ENCODE assay signal across 8 cellular contexts in genomic region chr6:33424855-33425667, GRCh38. TPM values are rescaled to one million over a fixed set of nuclear protein-coding genes. Genes with fewer than 3 reads are reported as not detected.
A peak's percentile ranks its signal among the peaks of the same experiment; 100 is the strongest.
DNase-seq lines count a peak whose midpoint lies in the region; ATAC-seq, FAIRE-seq and TF ChIP-seq lines count a peak whose summit lies in the region.
"Had no signal": no experiment of that assay in that cellular context is flagged by ENCODE, and none has a peak within 500 bp of the region (broad histone marks: within the 10 kb centered on the region; RNA-seq: fewer than 3 reads in every experiment).

No MANE protein-coding gene starts in this region.

- H3K4me3 ChIP-seq in HUES6 (ENCODE audit: low read depth, low read length): peak overlapping the region; percentile 68
- peak overlapping the region; percentile 54 to 84 (median 67) for H3K4me3 ChIP-seq in keratinocyte (ENCODE audit: control insufficient read depth in 2 of 3, extremely low read depth in 1 of 3, insufficient read depth in 2 of 3, low read depth in 1 of 3, low read length in 3 of 3)
- H3K4me3 ChIP-seq in suprapubic skin: peak overlapping the region; percentile 68

- H3K4me3 Mint-ChIP-seq in activated naive CD8-positive, alpha-beta T cell treated with anti-CD3 and anti-CD28 coated beads, Interleukin-2, amount 50 U/mL, for 24 hours: peak overlapping the region; percentile 87

- peaks cover 4% of the 10 kb centered on the region for H3K79me2 ChIP-seq in keratinocyte (ENCODE audit: control insufficient read depth, insufficient read depth, low read length)

- no peak for TF ChIP-seq POLR2A in suprapubic skin (IDR thresholded peaks at IDR 0.05)

- H3K27ac Mint-ChIP-seq in activated naive CD8-positive, alpha-beta T cell treated with anti-CD3 and anti-CD28 coated beads, Interleukin-2, amount 50 U/mL, for 24 hours: peak overlapping the region; percentile 92

- 15% methylated on average over 12 of the region's 12 CpGs for WGBS in suprapubic skin

- H3K4me2 ChIP-seq in keratinocyte (ENCODE audit: control insufficient read depth, extremely low read depth, insufficient read depth, low read depth, low read length): peak overlapping the region; percentile 96

- H4K20me1 ChIP-seq in keratinocyte (ENCODE audit: control insufficient read depth, extremely low read depth, insufficient read depth, low read length): no peaks in the 10 kb centered on the region

- TF ChIP-seq EP300 in suprapubic skin (IDR thresholded peaks at IDR 0.05): no peak

- peaks cover 57% of the 10 kb centered on the region for H3K4me1 Mint-ChIP-seq in activated naive CD8-positive, alpha-beta T cell treated with anti-CD3 and anti-CD28 coated beads, Interleukin-2, amount 50 U/mL, for 24 hours

- H3K27ac ChIP-seq in HUES6 (ENCODE audit: low read depth, low read length) (peak overlapping the region; percentile 77), keratinocyte (ENCODE audit: control insufficient read depth, insufficient read depth, low read length) (peak overlapping the region; percentile 62), suprapubic skin (peak overlapping the region; percentile 92)

- H3K36me3 ChIP-seq in HUES6 (ENCODE audit: control insufficient read depth, insufficient read depth, low read length) (peaks cover 23% of the 10 kb centered on the region; the same call in 1 of the 2 replicates), keratinocyte (ENCODE audit: control insufficient read depth in 2 of 2, extremely low read depth in 1 of 2, insufficient read depth in 2 of 2, low read length in 2 of 2) (no peaks in the 10 kb centered on the region), suprapubic skin (no peaks in the 10 kb centered on the region)

- H3K9me3 ChIP-seq in HUES6 (ENCODE audit: control insufficient read depth, insufficient read depth, low read depth, low read length): no peaks in the 10 kb centered on the region
- H3K9me3 ChIP-seq in keratinocyte (ENCODE audit: control insufficient read depth, low read depth, low read length): no peaks in the 10 kb centered on the region
- H3K9me3 ChIP-seq in suprapubic skin: no peaks in the 10 kb centered on the region

- H3K9me1 ChIP-seq in keratinocyte (ENCODE audit: control insufficient read depth, extremely low read depth, insufficient read depth, low read length): no peaks in the 10 kb centered on the region

- peak overlapping the region; percentile 37 for H3K9ac ChIP-seq in HUES6 (ENCODE audit: low read length)
- H3K9ac ChIP-seq in keratinocyte (ENCODE audit: control insufficient read depth, extremely low read depth, insufficient read depth, low read length): peak overlapping the region; percentile 72

- in situ Hi-C loops in G401 (cut with HindIII; ENCODE audit: low sequenced_read_pairs): no loop called here

- H3K4me1 ChIP-seq in HUES6 (ENCODE audit: control insufficient read depth, insufficient read depth, low read length) (peaks cover 40% of the 10 kb centered on the region), keratinocyte (ENCODE audit: control insufficient read depth, extremely low read depth, insufficient read depth, low read length) (peaks cover 34% of the 10 kb centered on the region), suprapubic skin (peaks cover 60% of the 10 kb centered on the region)

- dilution Hi-C loops in keratinocyte (cut with MboI; ENCODE audit: extremely low pct_ligation_motif_present, low sequenced_read_pairs): no loop called here

- peak in 1 of 3 experiments; percentile 0 for TF ChIP-seq CTCF in keratinocyte (optimal IDR thresholded peaks at IDR 0.05 in 1 of 3, IDR thresholded peaks at IDR 0.05 in 1 of 3, conservative IDR thresholded peaks at IDR 0.05 in 1 of 3; ENCODE audit: extremely low read depth in 1 of 3, insufficient read depth in 2 of 3, low read length in 3 of 3)
- TF ChIP-seq CTCF in suprapubic skin (IDR thresholded peaks at IDR 0.05): no peak

- H3K36me3 Mint-ChIP-seq in activated naive CD8-positive, alpha-beta T cell treated with anti-CD3 and anti-CD28 coated beads, Interleukin-2, amount 50 U/mL, for 24 hours (ENCODE audit: low read depth): peaks cover 12% of the 10 kb centered on the region

- no peaks in the 10 kb centered on the region for H3K27me3 Mint-ChIP-seq in activated naive CD8-positive, alpha-beta T cell treated with anti-CD3 and anti-CD28 coated beads, Interleukin-2, amount 50 U/mL, for 24 hours

- H3K27me3 ChIP-seq in HUES6 (ENCODE audit: control insufficient read depth, insufficient read depth, low read length): no peaks in the 10 kb centered on the region
- H3K27me3 ChIP-seq in keratinocyte (ENCODE audit: control insufficient read depth, extremely low read depth, insufficient read depth, low read length): no peaks in the 10 kb centered on the region
- H3K27me3 ChIP-seq in suprapubic skin: no peaks in the 10 kb centered on the region

- no peaks in the 10 kb centered on the region for H3K9me3 Mint-ChIP-seq in activated naive CD8-positive, alpha-beta T cell treated with anti-CD3 and anti-CD28 coated beads, Interleukin-2, amount 50 U/mL, for 24 hours

- DNase-seq in activated naive CD8-positive, alpha-beta T cell treated with anti-CD3 and anti-CD28 coated beads, Interleukin-2, amount 50 U/mL, for 24 hours: no peak
- DNase-seq in keratinocyte (ENCODE audit: low read depth, low spot score): no peak
- DNase-seq in suprapubic skin (ENCODE audit: low spot score in 2 of 2): peak in 1 of 2 donors; percentile 77
- DNase-seq in G401 (ENCODE audit: low spot score): no peak
- no peak for DNase-seq in AG08396 (ENCODE audit: low spot score)

- no peak for ATAC-seq in activated naive CD8-positive, alpha-beta T cell treated with anti-CD3 and anti-CD28 coated beads, Interleukin-2, amount 50 U/mL, for 24 hours
- no peak for ATAC-seq in HG03442 (IDR thresholded peaks at IDR 0.05; ENCODE audit: unreplicated experiment)

- peak overlapping the region; percentile 86 for H2AFZ ChIP-seq in keratinocyte (ENCODE audit: control insufficient read depth, low read length)

- no peak for FAIRE-seq in keratinocyte (lab: Jason Lieb, UNC)
- FAIRE-seq: TTC549 had no signal

RNA-seq across cellular contexts. Expression of gene SYNGAP1, which starts 5.2 kb away (rescaled TPM):
- polyA plus RNA-seq in keratinocyte: 2.1 to 2.9 TPM (median 2.8 TPM) in 3 replicates
- polyA plus RNA-seq in keratinocyte (2011; ENCODE audit: low read depth): 1.1 TPM
- polyA plus RNA-seq in keratinocyte (2011; cell fraction: cytosol; rRNA removed): 1.2 and 1.9 TPM in 2 replicates
- polyA plus RNA-seq in keratinocyte (2011; cell fraction: nucleus; rRNA removed): 18.2 and 25.5 TPM in 2 replicates
- polyA plus RNA-seq in keratinocyte (2012; ENCODE audit: low replicate concordance): 3.4 and 10.9 TPM in 2 replicates
- polyA minus RNA-seq in keratinocyte: 4.1 to 5.7 TPM (median 5.4 TPM) in 3 replicates
- polyA minus RNA-seq in keratinocyte (2011; cell fraction: cytosol; rRNA and poly(A)+ RNA removed): 0.96 TPM
- 4.3 and 10.1 TPM in 2 replicates for polyA minus RNA-seq in keratinocyte (2011; cell fraction: nucleus; rRNA and poly(A)+ RNA removed)
- total RNA-seq in suprapubic skin: 10 to 100 TPM; 13.5 to 30.4 (median 14.0) TPM
- 4.0 and 7.4 TPM in 2 replicates for total RNA-seq in G401 (2014; rRNA removed; shearing (Covaris generic))

RNA-seq across cellular contexts. Expression of gene CUTA, which starts 7.2 kb away (rescaled TPM):
- polyA plus RNA-seq in keratinocyte: 119 to 246 TPM (median 178 TPM) in 3 replicates
- polyA plus RNA-seq in keratinocyte (2011; ENCODE audit: low read depth): 13.0 TPM
- polyA plus RNA-seq in keratinocyte (2011; cell fraction: cytosol; rRNA removed): 222 and 276 TPM in 2 replicates
- polyA plus RNA-seq in keratinocyte (2011; cell fraction: nucleus; rRNA removed): 188 and 225 TPM in 2 replicates
- 238 and 287 TPM in 2 replicates for polyA plus RNA-seq in keratinocyte (2012; ENCODE audit: low replicate concordance)
- polyA minus RNA-seq in keratinocyte: 116 to 126 TPM (median 120 TPM) in 3 replicates
- polyA minus RNA-seq in keratinocyte (2011; cell fraction: cytosol; rRNA and poly(A)+ RNA removed): 145 TPM
- polyA minus RNA-seq in keratinocyte (2011; cell fraction: nucleus; rRNA and poly(A)+ RNA removed): 53.3 and 55.0 TPM in 2 replicates
- 100 to 1,000 TPM; 119 to 185 (median 159) TPM for total RNA-seq in suprapubic skin
- total RNA-seq in G401 (2014; rRNA removed; shearing (Covaris generic)): 304 and 376 TPM in 2 replicates

RNA-seq across cellular contexts. Expression of gene PHF1, which starts 14.2 kb away (rescaled TPM):
- polyA plus RNA-seq in keratinocyte: 15.2 to 17.1 TPM (median 15.8 TPM) in 3 replicates
- polyA plus RNA-seq in keratinocyte (2011; ENCODE audit: low read depth): 7.6 TPM
- 9.1 and 12.6 TPM in 2 replicates for polyA plus RNA-seq in keratinocyte (2011; cell fraction: cytosol; rRNA removed)
- polyA plus RNA-seq in keratinocyte (2011; cell fraction: nucleus; rRNA removed): 50.2 and 55.7 TPM in 2 replicates
- 12.6 and 24.1 TPM in 2 replicates for polyA plus RNA-seq in keratinocyte (2012; ENCODE audit: low replicate concordance)
- polyA minus RNA-seq in keratinocyte: 7.9 to 14.9 TPM (median 11.1 TPM) in 3 replicates
- 9.2 TPM for polyA minus RNA-seq in keratinocyte (2011; cell fraction: cytosol; rRNA and poly(A)+ RNA removed)
- polyA minus RNA-seq in keratinocyte (2011; cell fraction: nucleus; rRNA and poly(A)+ RNA removed): 5.5 and 10.0 TPM in 2 replicates
- total RNA-seq in suprapubic skin: 100 to 1,000 TPM in 1 of 4 donors, 10 to 100 TPM in 3; 35.9 to 102 (median 48.6) TPM
- 26.0 and 38.0 TPM in 2 replicates for total RNA-seq in G401 (2014; rRNA removed; shearing (Covaris generic))

RNA-seq across cellular contexts. Expression of gene ZBTB9, which starts 29.3 kb away (rescaled TPM):
- 6.8 to 9.9 TPM (median 7.8 TPM) in 3 replicates for polyA plus RNA-seq in keratinocyte
- 2.8 TPM for polyA plus RNA-seq in keratinocyte (2011; ENCODE audit: low read depth)
- 5.9 and 7.1 TPM in 2 replicates for polyA plus RNA-seq in keratinocyte (2011; cell fraction: cytosol; rRNA removed)
- polyA plus RNA-seq in keratinocyte (2011; cell fraction: nucleus; rRNA removed): 12.3 and 13.0 TPM in 2 replicates
- polyA plus RNA-seq in keratinocyte (2012; ENCODE audit: low replicate concordance): 6.9 and 10.7 TPM in 2 replicates
- polyA minus RNA-seq in keratinocyte: 8.9 to 15.2 TPM (median 10.3 TPM) in 3 replicates
- 5.6 TPM for polyA minus RNA-seq in keratinocyte (2011; cell fraction: cytosol; rRNA and poly(A)+ RNA removed)
- 8.2 and 12.2 TPM in 2 replicates for polyA minus RNA-seq in keratinocyte (2011; cell fraction: nucleus; rRNA and poly(A)+ RNA removed)
- 1 to 10 TPM; 5.9 to 9.9 (median 7.4) TPM for total RNA-seq in suprapubic skin
- total RNA-seq in G401 (2014; rRNA removed; shearing (Covaris generic)): 20.0 and 25.1 TPM in 2 replicates

RNA-seq across cellular contexts. Expression of gene KIFC1, which starts 33.4 kb away (rescaled TPM):
- polyA plus RNA-seq in keratinocyte: 5.7 to 20.0 TPM (median 17.3 TPM) in 3 replicates
- polyA plus RNA-seq in keratinocyte (2011; ENCODE audit: low read depth): 0.61 TPM
- polyA plus RNA-seq in keratinocyte (2011; cell fraction: cytosol; rRNA removed): 3.5 and 5.2 TPM in 2 replicates
- polyA plus RNA-seq in keratinocyte (2011; cell fraction: nucleus; rRNA removed): 6.6 and 7.9 TPM in 2 replicates
- polyA plus RNA-seq in keratinocyte (2012; ENCODE audit: low replicate concordance): 0.31 and 16.9 TPM in 2 replicates
- 5.1 to 15.2 TPM (median 13.9 TPM) in 3 replicates for polyA minus RNA-seq in keratinocyte
- 5.8 TPM for polyA minus RNA-seq in keratinocyte (2011; cell fraction: cytosol; rRNA and poly(A)+ RNA removed)
- 4.7 and 5.0 TPM in 2 replicates for polyA minus RNA-seq in keratinocyte (2011; cell fraction: nucleus; rRNA and poly(A)+ RNA removed)
- total RNA-seq in suprapubic skin: 10 to 100 TPM in 2 of 4 donors, 1 to 10 TPM in 2; 3.2 to 19.5 (median 9.8) TPM
- 98.5 and 123 TPM in 2 replicates for total RNA-seq in G401 (2014; rRNA removed; shearing (Covaris generic))
